In the genomic region with DNA sequence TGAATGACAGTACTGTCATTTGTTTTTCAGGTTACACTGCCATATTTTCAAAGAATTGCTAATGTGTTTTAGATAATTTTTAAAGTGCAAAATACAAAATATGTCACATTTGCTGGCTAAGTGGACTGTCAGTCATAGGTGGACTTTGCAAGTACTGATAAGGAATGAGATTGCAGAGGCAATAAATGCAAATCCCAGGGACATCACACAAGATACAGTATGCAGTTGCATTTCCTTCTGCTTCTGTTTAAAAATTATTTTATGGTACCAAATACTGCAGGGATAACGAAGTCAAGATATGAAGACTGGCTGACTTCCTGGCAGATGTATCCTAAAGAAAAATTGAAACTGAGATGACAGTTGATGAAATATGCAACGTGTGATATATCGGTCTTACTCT, we compare ENCODE assay signal across 7 cellular contexts.
"Had no signal": no experiment of that assay in that cellular context is flagged by ENCODE, and none has a peak within 500 bp of the region (broad histone marks: within the 10 kb centered on the region; RNA-seq: fewer than 3 reads in every experiment).

No MANE protein-coding gene starts in this region.

- FAIRE-seq: HepG2, HTR-8/SVneo, K562 had no signal

- H3K4me3 ChIP-seq: K562 had no signal

- DNase-seq: IMR-90, KBM-7 had no signal

- H3K27ac ChIP-seq: HL-60 had no signal

- H3K36me3 Mint-ChIP-seq: IgD-negative memory B cell had no signal

- H3K4me1 Mint-ChIP-seq: IgD-negative memory B cell had no signal

- H3K4me3 Mint-ChIP-seq: IgD-negative memory B cell had no signal

- H3K27me3 Mint-ChIP-seq: IgD-negative memory B cell had no signal

- H3K27ac Mint-ChIP-seq: IgD-negative memory B cell had no signal

- ATAC-seq: HepG2, K562 had no signal
